13 cellular contexts compared by ENCODE assay signal in the genomic region with DNA sequence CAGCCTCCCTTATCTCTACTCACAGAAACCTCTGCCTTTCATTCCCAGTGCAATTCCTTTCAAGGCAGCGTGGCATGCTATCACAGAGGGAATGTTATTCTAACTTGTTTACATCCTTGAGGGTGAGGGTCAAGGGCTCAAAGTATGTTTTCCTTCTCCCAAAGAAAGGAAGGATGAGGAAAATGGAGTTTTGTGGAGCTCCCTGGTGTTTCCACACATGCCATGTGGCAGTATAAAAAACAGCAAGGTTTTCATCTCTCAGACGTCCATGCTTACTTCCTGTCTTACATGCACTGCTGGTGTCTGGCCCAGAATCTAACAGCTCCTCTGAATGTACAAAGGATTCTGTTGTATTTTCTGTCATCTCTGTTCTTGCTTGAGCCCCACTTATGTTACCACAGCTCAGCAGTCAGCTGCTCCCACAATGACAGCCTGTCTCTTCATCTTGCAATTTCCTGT.
A peak's percentile ranks its signal among the peaks of the same experiment; 100 is the strongest.
DNase-seq lines count a peak whose midpoint lies in the region; ATAC-seq and TF ChIP-seq lines count a peak whose summit lies in the region.
"Had no signal": no experiment of that assay in that cellular context is flagged by ENCODE, and none has a peak within 500 bp of the region (broad histone marks: within the 10 kb centered on the region; RNA-seq: fewer than 3 reads in every experiment).

No MANE protein-coding gene starts in this region.

- intact Hi-C loops in activated CD8-positive, alpha-beta T cell treated with anti-CD3 and anti-CD28 coated beads for 36 hours (cut with micrococcal nuclease) = no loop called here
- intact Hi-C loops in upper lobe of right lung (cut with DNase I) (no loop called here), aorta (cut with DNase I) (no loop called here)

- H3K4me1 ChIP-seq in mesodermal cell (ENCODE audit: control insufficient read depth, insufficient read depth, low read length, poor library complexity, severe bottlenecking) = peaks cover 20% of the 10 kb centered on the region
- no peaks in the 10 kb centered on the region for H3K4me1 ChIP-seq in upper lobe of right lung
- no peaks in the 10 kb centered on the region for H3K4me1 ChIP-seq in aorta (ENCODE audit: control insufficient read depth in 1 of 2, insufficient read depth in 2 of 2, low read length in 2 of 2)
- H3K4me1 ChIP-seq: breast epithelium had no signal

- CTCF ChIA-PET in activated CD8-positive, alpha-beta T cell treated with anti-CD3 and anti-CD28 coated beads, Interleukin-2, amount 10 ng/mL, durations not matched to agents 7 days and 5 days (lab: Charles Lee) = interaction anchor here (0.8 kb wide), 1 partner anchor 31 kb away, joined by 4 read pairs; no protein-coding TSS in a partner anchor
- CTCF ChIA-PET in activated CD8-positive, alpha-beta T cell treated with anti-CD3 and anti-CD28 coated beads for 36 hours (lab: Charles Lee) = interaction anchor here (2.2 kb wide), 1 partner anchor 51 kb away, joined by 7 read pairs; no protein-coding TSS in a partner anchor

- H3K9me3 ChIP-seq in mesodermal cell (ENCODE audit: control insufficient read depth, low read length) (no peaks in the 10 kb centered on the region), upper lobe of right lung (no peaks in the 10 kb centered on the region), aorta (ENCODE audit: control insufficient read depth, low read length) (no peaks in the 10 kb centered on the region)
- H3K9me3 ChIP-seq: breast epithelium, ovary had no signal

- DNase-seq in activated CD8-positive, alpha-beta T cell treated with anti-CD3 and anti-CD28 coated beads, Interleukin-2, amount 10 ng/mL, durations not matched to agents 7 days and 5 days = no peak
- DNase-seq in activated CD8-positive, alpha-beta T cell treated with anti-CD3 and anti-CD28 coated beads for 36 hours = no peak
- DNase-seq in upper lobe of right lung (no peak), aorta (no peak)
- no peak for DNase-seq in NK-92 treated with Interleukin-12 subunit alpha and Interleukin-12 subunit beta, amount 100 ng/mL, for 24 hours (lab: John Stamatoyannopoulos, UW)
- DNase-seq: activated CD8-positive, alpha-beta memory T cell treated with anti-CD3 and anti-CD28 coated beads, Interleukin-2, amount 10 ng/mL, durations not matched to agents 7 days and 5 days; NCI-H446 treated with DMSO at 0.1 percent for 48 hours had no signal

- H3K36me3 ChIP-seq in mesodermal cell (ENCODE audit: control insufficient read depth, insufficient read depth, low read length) (no peaks in the 10 kb centered on the region), upper lobe of right lung (no peaks in the 10 kb centered on the region), aorta (ENCODE audit: control insufficient read depth in 1 of 2, insufficient read depth in 2 of 2, low read length in 1 of 2) (no peaks in the 10 kb centered on the region)
- H3K36me3 ChIP-seq: breast epithelium, ovary had no signal

- no peak for TF ChIP-seq CTCF in activated CD8-positive, alpha-beta T cell treated with anti-CD3 and anti-CD28 coated beads for 36 hours (IDR thresholded peaks at IDR 0.05)
- no peak for TF ChIP-seq CTCF in upper lobe of right lung (IDR thresholded peaks at IDR 0.05)

- H3K27ac Mint-ChIP-seq in activated CD8-positive, alpha-beta T cell treated with anti-CD3 and anti-CD28 coated beads, Interleukin-2, amount 10 ng/mL, durations not matched to agents 7 days and 5 days = no peak overlapping the region
- no peak overlapping the region for H3K27ac Mint-ChIP-seq in activated CD8-positive, alpha-beta T cell treated with anti-CD3 and anti-CD28 coated beads for 36 hours
- H3K27ac Mint-ChIP-seq: activated CD8-positive, alpha-beta memory T cell treated with anti-CD3 and anti-CD28 coated beads, Interleukin-2, amount 10 ng/mL, durations not matched to agents 7 days and 5 days; IgD-negative memory B cell had no signal

- no peaks in the 10 kb centered on the region for H3K27me3 ChIP-seq in upper lobe of right lung
- H3K27me3 ChIP-seq in aorta (ENCODE audit: control insufficient read depth in 1 of 2, insufficient read depth in 2 of 2, low read length in 1 of 2) = no peaks in the 10 kb centered on the region
- H3K27me3 ChIP-seq: breast epithelium, ovary had no signal

- peaks cover 12% of the 10 kb centered on the region for H3K4me1 Mint-ChIP-seq in activated CD8-positive, alpha-beta T cell treated with anti-CD3 and anti-CD28 coated beads, Interleukin-2, amount 10 ng/mL, durations not matched to agents 7 days and 5 days (ENCODE audit: low read depth)
- H3K4me1 Mint-ChIP-seq in activated CD8-positive, alpha-beta T cell treated with anti-CD3 and anti-CD28 coated beads for 36 hours (ENCODE audit: low read depth) = peaks cover 3% of the 10 kb centered on the region
- H3K4me1 Mint-ChIP-seq: activated CD8-positive, alpha-beta memory T cell treated with anti-CD3 and anti-CD28 coated beads, Interleukin-2, amount 10 ng/mL, durations not matched to agents 7 days and 5 days; IgD-negative memory B cell had no signal

- H3K9me3 Mint-ChIP-seq in activated CD8-positive, alpha-beta T cell treated with anti-CD3 and anti-CD28 coated beads, Interleukin-2, amount 10 ng/mL, durations not matched to agents 7 days and 5 days (ENCODE audit: insufficient read depth) = no peaks in the 10 kb centered on the region
- H3K9me3 Mint-ChIP-seq in activated CD8-positive, alpha-beta T cell treated with anti-CD3 and anti-CD28 coated beads for 36 hours = no peaks in the 10 kb centered on the region
- H3K9me3 Mint-ChIP-seq: IgD-negative memory B cell had no signal

- H3K4me3 ChIP-seq in mesodermal cell (ENCODE audit: extremely low read depth, insufficient read depth, low read length, poor library complexity, severe bottlenecking) (no peak overlapping the region), upper lobe of right lung (no peak overlapping the region), aorta (ENCODE audit: low read length in 2 of 2) (no peak overlapping the region)
- H3K4me3 ChIP-seq: breast epithelium, ovary had no signal

- ATAC-seq in activated CD8-positive, alpha-beta T cell treated with anti-CD3 and anti-CD28 coated beads, Interleukin-2, amount 10 ng/mL, durations not matched to agents 7 days and 5 days = peak; percentile 55
- ATAC-seq in activated CD8-positive, alpha-beta T cell treated with anti-CD3 and anti-CD28 coated beads for 36 hours = no peak
- ATAC-seq in upper lobe of right lung (peak; percentile 56), GM21529 (IDR thresholded peaks at IDR 0.05; ENCODE audit: unreplicated experiment) (no peak), aorta (ENCODE audit: low FRiP score) (no peak)
- ATAC-seq: activated CD8-positive, alpha-beta memory T cell treated with anti-CD3 and anti-CD28 coated beads, Interleukin-2, amount 10 ng/mL, durations not matched to agents 7 days and 5 days had no signal

- POLR2A ChIA-PET in activated CD8-positive, alpha-beta T cell treated with anti-CD3 and anti-CD28 coated beads, Interleukin-2, amount 10 ng/mL, durations not matched to agents 7 days and 5 days (lab: Charles Lee) = no interaction called here
- POLR2A ChIA-PET in activated CD8-positive, alpha-beta T cell treated with anti-CD3 and anti-CD28 coated beads for 36 hours (lab: Charles Lee) = no interaction called here

- H3K27me3 Mint-ChIP-seq in activated CD8-positive, alpha-beta T cell treated with anti-CD3 and anti-CD28 coated beads, Interleukin-2, amount 10 ng/mL, durations not matched to agents 7 days and 5 days (ENCODE audit: low read depth) = peaks cover 2% of the 10 kb centered on the region
- H3K27me3 Mint-ChIP-seq in activated CD8-positive, alpha-beta T cell treated with anti-CD3 and anti-CD28 coated beads for 36 hours = no peaks in the 10 kb centered on the region
- H3K27me3 Mint-ChIP-seq: activated CD8-positive, alpha-beta memory T cell treated with anti-CD3 and anti-CD28 coated beads, Interleukin-2, amount 10 ng/mL, durations not matched to agents 7 days and 5 days had no signal

- WGBS in mesodermal cell (ENCODE audit: insufficient coverage in 2 of 2), 2 experiments = 20% methylated on average over 1 of the region's 2 CpGs; no CpG with 5 or more reads in 1 of the 2 experiments
- WGBS in aorta, 2 donors = 14 to 17% methylated on average over 2 of the region's 2 CpGs

- H3K36me3 Mint-ChIP-seq in activated CD8-positive, alpha-beta T cell treated with anti-CD3 and anti-CD28 coated beads, Interleukin-2, amount 10 ng/mL, durations not matched to agents 7 days and 5 days (ENCODE audit: low read depth) = no peaks in the 10 kb centered on the region
- H3K36me3 Mint-ChIP-seq in activated CD8-positive, alpha-beta T cell treated with anti-CD3 and anti-CD28 coated beads for 36 hours (ENCODE audit: low read depth) = no peaks in the 10 kb centered on the region
- H3K36me3 Mint-ChIP-seq: activated CD8-positive, alpha-beta memory T cell treated with anti-CD3 and anti-CD28 coated beads, Interleukin-2, amount 10 ng/mL, durations not matched to agents 7 days and 5 days had no signal

- H3K27ac ChIP-seq in cingulate gyrus (ENCODE audit: low read depth, low read length) = peak overlapping the region; percentile 58
- peak overlapping the region; percentile 95 for H3K27ac ChIP-seq in mesodermal cell (ENCODE audit: low read depth, low read length, severe bottlenecking)
- H3K27ac ChIP-seq in upper lobe of right lung = no peak overlapping the region
- no peak overlapping the region for H3K27ac ChIP-seq in aorta (ENCODE audit: low read depth in 1 of 2, low read length in 2 of 2)
- H3K27ac ChIP-seq: breast epithelium had no signal

- no peak overlapping the region for H3K4me3 Mint-ChIP-seq in activated CD8-positive, alpha-beta T cell treated with anti-CD3 and anti-CD28 coated beads, Interleukin-2, amount 10 ng/mL, durations not matched to agents 7 days and 5 days
- H3K4me3 Mint-ChIP-seq in activated CD8-positive, alpha-beta T cell treated with anti-CD3 and anti-CD28 coated beads for 36 hours = no peak overlapping the region
- H3K4me3 Mint-ChIP-seq: activated CD8-positive, alpha-beta memory T cell treated with anti-CD3 and anti-CD28 coated beads, Interleukin-2, amount 10 ng/mL, durations not matched to agents 7 days and 5 days; IgD-negative memory B cell had no signal

Comparison
In these comparisons a context has a peak if more than half of its experiments do, and no peak if none do; other contexts are left out.
1. ATAC-seq: peak in activated CD8-positive, alpha-beta T cell treated with anti-CD3 and anti-CD28 coated beads, Interleukin-2, amount 10 ng/mL, durations not matched to agents 7 days and 5 days (single experiment) and upper lobe of right lung (single experiment); none in activated CD8-positive, alpha-beta T cell treated with anti-CD3 and anti-CD28 coated beads for 36 hours (single experiment), GM21529 (single experiment) and aorta (single experiment).
2. H3K27ac ChIP-seq: peak in cingulate gyrus (single experiment) and mesodermal cell (single experiment); none in upper lobe of right lung (single experiment) and aorta (0 of 2).